1 cellular context compared by ENCODE assay signal in the genomic region with DNA sequence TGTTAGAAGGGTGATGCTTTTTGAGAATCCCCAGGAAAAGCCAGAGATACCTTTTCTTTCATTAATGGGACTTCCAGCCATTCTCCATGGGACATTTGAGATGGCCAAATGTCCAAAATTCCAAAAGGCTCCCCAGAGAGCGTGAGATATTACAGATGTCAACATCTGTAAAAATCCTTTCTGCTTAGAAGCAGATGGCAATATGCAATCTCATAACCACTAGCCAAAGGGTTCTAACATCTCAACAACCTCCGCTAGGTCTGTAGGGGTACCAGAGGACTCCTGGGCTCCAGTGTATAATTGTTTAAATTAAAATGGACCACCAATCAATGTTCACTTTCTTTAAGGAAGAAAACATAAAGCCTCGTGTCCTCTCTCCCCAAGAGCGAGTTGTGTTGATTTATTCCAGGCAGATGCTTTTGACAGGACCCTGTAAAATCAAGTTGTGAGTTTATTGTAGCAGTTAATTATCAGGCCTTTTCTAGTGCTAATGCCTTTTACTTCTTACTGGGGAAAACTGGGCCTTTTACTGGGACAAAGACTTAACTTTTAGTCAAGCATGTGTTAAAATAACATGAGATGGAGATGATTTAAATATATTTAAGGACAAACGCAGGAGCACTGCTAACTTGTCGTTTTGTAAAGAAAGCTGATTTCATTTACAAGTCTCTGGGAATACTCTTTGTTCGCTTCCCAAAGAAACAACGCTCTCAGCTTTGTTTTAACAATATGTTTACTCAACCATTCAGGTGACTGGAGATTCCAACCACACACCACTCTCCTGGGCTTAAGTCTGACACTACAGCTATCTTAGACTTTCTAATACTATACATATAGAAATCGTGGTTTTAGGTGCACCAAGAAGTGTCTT.
TF ChIP-seq lines count a peak whose summit lies in the region.

No MANE protein-coding gene starts in this region.

TF ChIP-seq in WTC11, 78 proteins besides CTCF, POLR2A, EP300 and RAD21 (continued from another document):
- TF ChIP-seq, protein P1, sequence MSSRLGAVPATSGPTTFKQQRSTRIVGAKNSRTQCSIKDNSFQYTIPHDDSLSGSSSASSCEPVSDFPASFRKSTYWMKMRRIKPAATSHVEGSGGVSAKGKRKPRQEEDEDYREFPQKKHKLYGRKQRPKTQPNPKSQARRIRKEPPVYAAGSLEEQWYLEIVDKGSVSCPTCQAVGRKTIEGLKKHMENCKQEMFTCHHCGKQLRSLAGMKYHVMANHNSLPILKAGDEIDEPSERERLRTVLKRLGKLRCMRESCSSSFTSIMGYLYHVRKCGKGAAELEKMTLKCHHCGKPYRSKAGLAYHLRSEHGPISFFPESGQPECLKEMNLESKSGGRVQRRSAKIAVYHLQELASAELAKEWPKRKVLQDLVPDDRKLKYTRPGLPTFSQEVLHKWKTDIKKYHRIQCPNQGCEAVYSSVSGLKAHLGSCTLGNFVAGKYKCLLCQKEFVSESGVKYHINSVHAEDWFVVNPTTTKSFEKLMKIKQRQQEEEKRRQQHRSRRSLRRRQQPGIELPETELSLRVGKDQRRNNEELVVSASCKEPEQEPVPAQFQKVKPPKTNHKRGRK (CRISPR knock-in tag; IDR thresholded peaks at IDR 0.05; ENCODE audit: borderline replicate concordance): no peak
- TF ChIP-seq, protein P2, sequence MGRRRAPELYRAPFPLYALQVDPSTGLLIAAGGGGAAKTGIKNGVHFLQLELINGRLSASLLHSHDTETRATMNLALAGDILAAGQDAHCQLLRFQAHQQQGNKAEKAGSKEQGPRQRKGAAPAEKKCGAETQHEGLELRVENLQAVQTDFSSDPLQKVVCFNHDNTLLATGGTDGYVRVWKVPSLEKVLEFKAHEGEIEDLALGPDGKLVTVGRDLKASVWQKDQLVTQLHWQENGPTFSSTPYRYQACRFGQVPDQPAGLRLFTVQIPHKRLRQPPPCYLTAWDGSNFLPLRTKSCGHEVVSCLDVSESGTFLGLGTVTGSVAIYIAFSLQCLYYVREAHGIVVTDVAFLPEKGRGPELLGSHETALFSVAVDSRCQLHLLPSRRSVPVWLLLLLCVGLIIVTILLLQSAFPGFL (CRISPR knock-in tag; IDR thresholded peaks at IDR 0.05; ENCODE audit: borderline replicate concordance): no peak
- TF ChIP-seq STAT6 (CRISPR knock-in tag; conservative IDR thresholded peaks at IDR 0.05; ENCODE audit: low read depth) (no peak), FOXK1 (CRISPR knock-in tag; IDR thresholded peaks at IDR 0.05) (no peak), EMX1 (CRISPR knock-in tag; IDR thresholded peaks at IDR 0.05) (no peak), ZNF263 (CRISPR knock-in tag; IDR thresholded peaks at IDR 0.05; ENCODE audit: low read depth) (no peak), ESRRA (CRISPR knock-in tag; IDR thresholded peaks at IDR 0.05; ENCODE audit: borderline replicate concordance) (no peak), SMAD4 (CRISPR knock-in tag; IDR thresholded peaks at IDR 0.05) (no peak), TP53 (CRISPR knock-in tag; IDR thresholded peaks at IDR 0.05) (no peak)
- TF ChIP-seq, protein P3, sequence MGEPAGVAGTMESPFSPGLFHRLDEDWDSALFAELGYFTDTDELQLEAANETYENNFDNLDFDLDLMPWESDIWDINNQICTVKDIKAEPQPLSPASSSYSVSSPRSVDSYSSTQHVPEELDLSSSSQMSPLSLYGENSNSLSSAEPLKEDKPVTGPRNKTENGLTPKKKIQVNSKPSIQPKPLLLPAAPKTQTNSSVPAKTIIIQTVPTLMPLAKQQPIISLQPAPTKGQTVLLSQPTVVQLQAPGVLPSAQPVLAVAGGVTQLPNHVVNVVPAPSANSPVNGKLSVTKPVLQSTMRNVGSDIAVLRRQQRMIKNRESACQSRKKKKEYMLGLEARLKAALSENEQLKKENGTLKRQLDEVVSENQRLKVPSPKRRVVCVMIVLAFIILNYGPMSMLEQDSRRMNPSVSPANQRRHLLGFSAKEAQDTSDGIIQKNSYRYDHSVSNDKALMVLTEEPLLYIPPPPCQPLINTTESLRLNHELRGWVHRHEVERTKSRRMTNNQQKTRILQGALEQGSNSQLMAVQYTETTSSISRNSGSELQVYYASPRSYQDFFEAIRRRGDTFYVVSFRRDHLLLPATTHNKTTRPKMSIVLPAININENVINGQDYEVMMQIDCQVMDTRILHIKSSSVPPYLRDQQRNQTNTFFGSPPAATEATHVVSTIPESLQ (CRISPR knock-in tag; IDR thresholded peaks at IDR 0.05): no peak
TF ChIP-seq in WTC11: peak in this region for 0.
